In genomic region chr22:43152001-43152354, GRCh38 we compare ENCODE assay signal across 8 cellular contexts. TPM values are rescaled to one million over a fixed set of nuclear protein-coding genes. Genes with fewer than 3 reads are reported as not detected.
DNase-seq lines count a peak whose midpoint lies in the region; ATAC-seq, FAIRE-seq and TF ChIP-seq lines count a peak whose summit lies in the region.

No MANE protein-coding gene starts in this region.

- CTCF ChIA-PET in activated CD4-positive, alpha-beta T cell treated with anti-CD3 and anti-CD28 coated beads for 36 hours (lab: Charles Lee), result no interaction called here

- H3K4me1 Mint-ChIP-seq in activated CD4-positive, alpha-beta T cell treated with anti-CD3 and anti-CD28 coated beads for 36 hours, result peaks cover 34% of the 10 kb centered on the region
- peaks cover 28% of the 10 kb centered on the region for H3K4me1 Mint-ChIP-seq in activated naive CD4-positive, alpha-beta T cell treated with anti-CD3 and anti-CD28 coated beads, Interleukin-2, amount 50 U/mL, for 24 hours

- H3K9me3 Mint-ChIP-seq in activated CD4-positive, alpha-beta T cell treated with anti-CD3 and anti-CD28 coated beads for 36 hours (ENCODE audit: low read depth), result no peaks in the 10 kb centered on the region
- H3K9me3 Mint-ChIP-seq in activated naive CD4-positive, alpha-beta T cell treated with anti-CD3 and anti-CD28 coated beads, Interleukin-2, amount 50 U/mL, for 24 hours, result no peaks in the 10 kb centered on the region

- FAIRE-seq in kidney (lab: Jason Lieb, UNC), result no peak

- H3K4me3 ChIP-seq in kidney (ENCODE audit: low read length in 2 of 2), result peak overlapping the region; percentile 66 to 69

- no peak for TF ChIP-seq CTCF in kidney (IDR thresholded peaks at IDR 0.05; ENCODE audit: borderline replicate concordance, extremely low read depth, insufficient read depth)

- H3K4me1 ChIP-seq in kidney (ENCODE audit: control insufficient read depth in 1 of 2, insufficient read depth in 1 of 2, low read depth in 1 of 2, low read length in 2 of 2), result peaks cover 5 to 17% of the 10 kb centered on the region in 2 donors

- no peaks in the 10 kb centered on the region for H3K27me3 Mint-ChIP-seq in activated CD4-positive, alpha-beta T cell treated with anti-CD3 and anti-CD28 coated beads for 36 hours
- no peaks in the 10 kb centered on the region for H3K27me3 Mint-ChIP-seq in activated naive CD4-positive, alpha-beta T cell treated with anti-CD3 and anti-CD28 coated beads, Interleukin-2, amount 50 U/mL, for 24 hours

- no peak for DNase-seq in activated CD4-positive, alpha-beta T cell treated with anti-CD3 and anti-CD28 coated beads for 36 hours
- no peak for DNase-seq in activated CD4-positive, alpha-beta T cell treated with anti-CD3 and anti-CD28 coated beads for 48 hours
- DNase-seq in kidney (no peak), substantia nigra (lab: John Stamatoyannopoulos, UW) (peak in 2 of 49 donors; percentile 29 to 46)

- POLR2A ChIA-PET in activated CD4-positive, alpha-beta T cell treated with anti-CD3 and anti-CD28 coated beads for 36 hours (lab: Charles Lee), result interaction anchor here (1.0 kb wide), 1 partner anchor 536 kb away, joined by 3 read pairs; no protein-coding TSS in a partner anchor

- no peaks in the 10 kb centered on the region for H3K36me3 ChIP-seq in kidney (ENCODE audit: control insufficient read depth in 1 of 2, insufficient read depth in 2 of 2, low read length in 2 of 2)

- H3K9ac ChIP-seq in kidney (ENCODE audit: low read length in 2 of 2), result peak overlapping the region; percentile 65 to 77

- H3K4me3 Mint-ChIP-seq in activated CD4-positive, alpha-beta T cell treated with anti-CD3 and anti-CD28 coated beads for 36 hours, result peak overlapping the region; percentile 88
- H3K4me3 Mint-ChIP-seq in activated naive CD4-positive, alpha-beta T cell treated with anti-CD3 and anti-CD28 coated beads, Interleukin-2, amount 50 U/mL, for 24 hours, result peak overlapping the region; percentile 88

- peaks cover 2% of the 10 kb centered on the region for H3K36me3 Mint-ChIP-seq in activated CD4-positive, alpha-beta T cell treated with anti-CD3 and anti-CD28 coated beads for 36 hours (ENCODE audit: low read depth)
- H3K36me3 Mint-ChIP-seq in activated naive CD4-positive, alpha-beta T cell treated with anti-CD3 and anti-CD28 coated beads, Interleukin-2, amount 50 U/mL, for 24 hours, result no peaks in the 10 kb centered on the region

- intact Hi-C loops in activated CD4-positive, alpha-beta T cell treated with anti-CD3 and anti-CD28 coated beads for 36 hours (cut with DNase I, micrococcal nuclease), result no loop called here
- intact Hi-C loops in kidney (cut with DNase I), result no loop called here

- no peaks in the 10 kb centered on the region for H3K9me3 ChIP-seq in kidney (ENCODE audit: control insufficient read depth in 1 of 2, low read length in 2 of 2)

- peak overlapping the region; percentile 78 for H3K27ac Mint-ChIP-seq in activated CD4-positive, alpha-beta T cell treated with anti-CD3 and anti-CD28 coated beads for 36 hours
- no peak overlapping the region for H3K27ac Mint-ChIP-seq in activated naive CD4-positive, alpha-beta T cell treated with anti-CD3 and anti-CD28 coated beads, Interleukin-2, amount 50 U/mL, for 24 hours

- peak overlapping the region; percentile 74 to 87 for H3K27ac ChIP-seq in kidney (ENCODE audit: low read depth in 2 of 2, low read length in 2 of 2)
- peak overlapping the region; percentile 85 for H3K27ac ChIP-seq in substantia nigra (ENCODE audit: low read depth, low read length, poor library complexity, severe bottlenecking)

- ATAC-seq in activated CD4-positive, alpha-beta T cell treated with anti-CD3 and anti-CD28 coated beads for 36 hours, result peak; percentile 21
- ATAC-seq in GM18909 (IDR thresholded peaks at IDR 0.05; ENCODE audit: poor library complexity, unreplicated experiment) (no peak), GM18873 (IDR thresholded peaks at IDR 0.05; ENCODE audit: low FRiP score, unreplicated experiment) (no peak), HG02852 (IDR thresholded peaks at IDR 0.05; ENCODE audit: unreplicated experiment) (no peak)

RNA-seq across cellular contexts. Expression of gene TSPO, which starts 0.6 kb away (rescaled TPM):
- total RNA-seq in activated CD4-positive, alpha-beta T cell treated with anti-CD3 and anti-CD28 coated beads for 36 hours, result 100 to 1,000 TPM in 1 of 2 experiments, 10 to 100 TPM in 1; 61.7 to 114 TPM
- total RNA-seq in kidney, result 134 TPM
- 173 TPM for polyA plus RNA-seq in kidney (ENCODE audit: insufficient read depth, low read depth, low replicate concordance)

RNA-seq across cellular contexts. Expression of gene MCAT, which starts 8.8 kb away (rescaled TPM):
- 10 to 100 TPM; 13.8 to 16.9 TPM for total RNA-seq in activated CD4-positive, alpha-beta T cell treated with anti-CD3 and anti-CD28 coated beads for 36 hours
- 24.8 TPM for total RNA-seq in kidney
- polyA plus RNA-seq in kidney (ENCODE audit: insufficient read depth, low read depth, low replicate concordance), result 74.7 TPM

RNA-seq across cellular contexts. Expression of gene TTLL12, which starts 35.0 kb away (rescaled TPM):
- total RNA-seq in activated CD4-positive, alpha-beta T cell treated with anti-CD3 and anti-CD28 coated beads for 36 hours, result 10 to 100 TPM; 75.8 to 85.2 TPM
- total RNA-seq in kidney, result 26.3 TPM
- polyA plus RNA-seq in kidney (ENCODE audit: insufficient read depth, low read depth, low replicate concordance), result 11.5 TPM

RNA-seq across cellular contexts. Expression of gene BIK, which starts 41.4 kb away (rescaled TPM):
- 1 to 10 TPM; 1.4 to 1.9 TPM for total RNA-seq in activated CD4-positive, alpha-beta T cell treated with anti-CD3 and anti-CD28 coated beads for 36 hours
- total RNA-seq in kidney, result 4.7 TPM
- 4.8 TPM for polyA plus RNA-seq in kidney (ENCODE audit: insufficient read depth, low read depth, low replicate concordance)
